ENCODE assay signal across 20 cellular contexts in the genomic region with DNA sequence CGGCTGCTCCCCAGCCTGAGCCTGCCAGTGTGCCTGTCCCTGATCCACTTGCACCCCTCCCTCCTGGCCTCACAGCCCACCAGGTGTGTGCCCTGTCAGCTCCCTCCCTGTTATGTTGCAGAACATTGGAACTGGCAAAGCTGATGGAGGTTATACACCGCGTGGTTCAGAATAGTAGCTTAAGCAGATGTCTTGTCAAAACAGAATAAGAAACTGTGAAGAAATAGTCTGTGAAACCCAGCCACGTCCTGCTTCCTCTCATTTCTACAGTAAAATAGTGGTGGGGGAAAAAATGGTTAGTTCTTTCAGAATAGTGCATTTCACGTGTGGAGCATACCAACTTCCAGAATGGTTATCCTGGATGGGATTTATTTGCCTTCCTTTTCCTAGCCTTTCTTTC.
A peak's percentile ranks its signal among the peaks of the same experiment; 100 is the strongest.
DNase-seq lines count a peak whose midpoint lies in the region; ATAC-seq, FAIRE-seq and TF ChIP-seq lines count a peak whose summit lies in the region.
"Had no signal": no experiment of that assay in that cellular context is flagged by ENCODE, and none has a peak within 500 bp of the region (broad histone marks: within the 10 kb centered on the region; RNA-seq: fewer than 3 reads in every experiment).

No MANE protein-coding gene starts in this region.

- peaks cover 50% of the 10 kb centered on the region for H3K4me1 ChIP-seq in ectodermal cell (ENCODE audit: control insufficient read depth, insufficient read depth, low read length)
- H3K4me1 ChIP-seq: ascending aorta, uterus had no signal

- no peaks in the 10 kb centered on the region for H3K9me3 Mint-ChIP-seq in activated CD8-positive, alpha-beta T cell treated with anti-CD3 and anti-CD28 coated beads, Interleukin-2, amount 10 ng/mL, durations not matched to agents 7 days and 5 days (ENCODE audit: insufficient read depth)
- H3K9me3 Mint-ChIP-seq in activated CD8-positive, alpha-beta memory T cell treated with anti-CD3 and anti-CD28 coated beads, Interleukin-2, amount 10 ng/mL, durations not matched to agents 7 days and 5 days (ENCODE audit: low read depth), result no peaks in the 10 kb centered on the region
- H3K9me3 Mint-ChIP-seq: activated naive CD4-positive, alpha-beta T cell treated with anti-CD3 and anti-CD28 coated beads, Interleukin-2, amount 50 U/mL, for 72 hours; activated T-helper 1 cell treated with anti-CD3 and anti-CD28 coated beads, Interleukin-12 subunit alpha, Interleukin-12 subunit beta, Interleukin-2, Interleukin-4 antibody, amounts not matched to agents 30 ng/mL and 10 ng/mL and 1 ng/mL, durations not matched to agents 14 hours and 24 hours and 36 hours; memory B cell; T-cell had no signal

- H3K4me1 Mint-ChIP-seq in activated CD8-positive, alpha-beta T cell treated with anti-CD3 and anti-CD28 coated beads, Interleukin-2, amount 10 ng/mL, durations not matched to agents 7 days and 5 days (ENCODE audit: low read depth), result no peaks in the 10 kb centered on the region
- H3K4me1 Mint-ChIP-seq in activated CD8-positive, alpha-beta memory T cell treated with anti-CD3 and anti-CD28 coated beads, Interleukin-2, amount 10 ng/mL, durations not matched to agents 7 days and 5 days, result no peaks in the 10 kb centered on the region
- H3K4me1 Mint-ChIP-seq: activated CD4-positive, alpha-beta T cell treated with anti-CD3 and anti-CD28 coated beads for 36 hours; memory B cell; T-cell had no signal

- ATAC-seq in GM19455 (IDR thresholded peaks at IDR 0.05; ENCODE audit: unreplicated experiment) (peak; percentile 75), HG03025 (IDR thresholded peaks at IDR 0.05; ENCODE audit: low FRiP score, unreplicated experiment) (peak; percentile 79), GM21825 (IDR thresholded peaks at IDR 0.05; ENCODE audit: unreplicated experiment) (no peak)
- ATAC-seq in activated CD8-positive, alpha-beta T cell treated with anti-CD3 and anti-CD28 coated beads, Interleukin-2, amount 10 ng/mL, durations not matched to agents 7 days and 5 days, result no peak
- no peak for ATAC-seq in activated CD8-positive, alpha-beta memory T cell treated with anti-CD3 and anti-CD28 coated beads, Interleukin-2, amount 10 ng/mL, durations not matched to agents 7 days and 5 days
- ATAC-seq: A549; activated CD4-positive, alpha-beta T cell treated with anti-CD3 and anti-CD28 coated beads for 36 hours; activated naive CD4-positive, alpha-beta T cell treated with anti-CD3 and anti-CD28 coated beads, Interleukin-2, amount 50 U/mL, for 72 hours; right cardiac atrium; T-cell had no signal

- WGBS in ectodermal cell, 2 experiments, result 93 to 97% methylated on average over 5 of the region's 5 CpGs

- no peaks in the 10 kb centered on the region for H3K36me3 ChIP-seq in ectodermal cell (ENCODE audit: control insufficient read depth, insufficient read depth, low read length)
- H3K36me3 ChIP-seq: ascending aorta, BLaER1, MG63, uterus had no signal

- peaks cover 2% of the 10 kb centered on the region for H3K27me3 Mint-ChIP-seq in activated CD8-positive, alpha-beta T cell treated with anti-CD3 and anti-CD28 coated beads, Interleukin-2, amount 10 ng/mL, durations not matched to agents 7 days and 5 days (ENCODE audit: low read depth)
- H3K27me3 Mint-ChIP-seq in activated CD8-positive, alpha-beta memory T cell treated with anti-CD3 and anti-CD28 coated beads, Interleukin-2, amount 10 ng/mL, durations not matched to agents 7 days and 5 days, result peaks cover 13% of the 10 kb centered on the region
- H3K27me3 Mint-ChIP-seq: memory B cell had no signal

- CTCF ChIA-PET in activated CD8-positive, alpha-beta T cell treated with anti-CD3 and anti-CD28 coated beads, Interleukin-2, amount 10 ng/mL, durations not matched to agents 7 days and 5 days (lab: Charles Lee), result interaction anchor here (2.0 kb wide), 1 partner anchor 480 kb away, joined by 7 read pairs; no protein-coding TSS in a partner anchor
- CTCF ChIA-PET in activated CD8-positive, alpha-beta memory T cell treated with anti-CD3 and anti-CD28 coated beads, Interleukin-2, amount 10 ng/mL, durations not matched to agents 7 days and 5 days (lab: Charles Lee), result interaction anchor here (4.3 kb wide), 1 partner anchor 481 kb away, joined by 35 read pairs; no protein-coding TSS in a partner anchor

- DNase-seq in GM12891 (ENCODE audit: insufficient read length, low spot score) (no peak), NCI-H187 treated with DMSO at 0.1 percent for 48 hours (lab: John Stamatoyannopoulos, UW) (no peak)
- no peak for DNase-seq in activated CD8-positive, alpha-beta T cell treated with anti-CD3 and anti-CD28 coated beads, Interleukin-2, amount 10 ng/mL, durations not matched to agents 7 days and 5 days
- DNase-seq in activated CD8-positive, alpha-beta memory T cell treated with anti-CD3 and anti-CD28 coated beads, Interleukin-2, amount 10 ng/mL, durations not matched to agents 7 days and 5 days, result no peak
- DNase-seq: activated CD4-positive, alpha-beta T cell treated with anti-CD3 and anti-CD28 coated beads for 36 hours; MG63; right cardiac atrium; SHP77 treated with DMSO at 0.1 percent for 48 hours; T-cell; uterus had no signal

- H3K27ac Mint-ChIP-seq in activated CD8-positive, alpha-beta T cell treated with anti-CD3 and anti-CD28 coated beads, Interleukin-2, amount 10 ng/mL, durations not matched to agents 7 days and 5 days, result no peak overlapping the region
- no peak overlapping the region for H3K27ac Mint-ChIP-seq in activated CD8-positive, alpha-beta memory T cell treated with anti-CD3 and anti-CD28 coated beads, Interleukin-2, amount 10 ng/mL, durations not matched to agents 7 days and 5 days
- H3K27ac Mint-ChIP-seq: activated CD4-positive, alpha-beta T cell treated with anti-CD3 and anti-CD28 coated beads for 36 hours; activated naive CD4-positive, alpha-beta T cell treated with anti-CD3 and anti-CD28 coated beads, Interleukin-2, amount 50 U/mL, for 72 hours; activated T-helper 1 cell treated with anti-CD3 and anti-CD28 coated beads, Interleukin-12 subunit alpha, Interleukin-12 subunit beta, Interleukin-2, Interleukin-4 antibody, amounts not matched to agents 30 ng/mL and 10 ng/mL and 1 ng/mL, durations not matched to agents 14 hours and 24 hours and 36 hours; memory B cell; T-cell had no signal

- no peaks in the 10 kb centered on the region for H3K27me3 ChIP-seq in ectodermal cell (ENCODE audit: control insufficient read depth, insufficient read depth, low read length, poor library complexity, severe bottlenecking)
- H3K27me3 ChIP-seq: ascending aorta, BLaER1, MG63, uterus had no signal

- no peaks in the 10 kb centered on the region for H3K9me3 ChIP-seq in ectodermal cell (ENCODE audit: control insufficient read depth, low read length)
- H3K9me3 ChIP-seq: A549, ascending aorta, BLaER1, MG63, uterus had no signal

- H3K27ac ChIP-seq in ectodermal cell (ENCODE audit: insufficient read depth, low read depth, low read length, poor library complexity, severe bottlenecking), result peak overlapping the region; percentile 87
- H3K27ac ChIP-seq: A549, ascending aorta, BLaER1, uterus had no signal

- no peak for TF ChIP-seq POLR2A in GM12891 (IDR thresholded peaks at IDR 0.05; ENCODE audit: low read depth, low read length)

- no peak overlapping the region for H3K4me3 Mint-ChIP-seq in activated CD8-positive, alpha-beta T cell treated with anti-CD3 and anti-CD28 coated beads, Interleukin-2, amount 10 ng/mL, durations not matched to agents 7 days and 5 days
- no peak overlapping the region for H3K4me3 Mint-ChIP-seq in activated CD8-positive, alpha-beta memory T cell treated with anti-CD3 and anti-CD28 coated beads, Interleukin-2, amount 10 ng/mL, durations not matched to agents 7 days and 5 days
- H3K4me3 Mint-ChIP-seq: activated CD4-positive, alpha-beta T cell treated with anti-CD3 and anti-CD28 coated beads for 36 hours; activated T-helper 1 cell treated with anti-CD3 and anti-CD28 coated beads, Interleukin-12 subunit alpha, Interleukin-12 subunit beta, Interleukin-2, Interleukin-4 antibody, amounts not matched to agents 30 ng/mL and 10 ng/mL and 1 ng/mL, durations not matched to agents 14 hours and 24 hours and 36 hours; memory B cell; T-cell had no signal

- FAIRE-seq in GM12891 (lab: Jason Lieb, UNC), result peak; percentile 28
- FAIRE-seq: A549 had no signal

- POLR2A ChIA-PET in activated CD8-positive, alpha-beta T cell treated with anti-CD3 and anti-CD28 coated beads, Interleukin-2, amount 10 ng/mL, durations not matched to agents 7 days and 5 days (lab: Charles Lee), result no interaction called here

- H3K36me3 Mint-ChIP-seq in activated CD8-positive, alpha-beta T cell treated with anti-CD3 and anti-CD28 coated beads, Interleukin-2, amount 10 ng/mL, durations not matched to agents 7 days and 5 days (ENCODE audit: low read depth), result no peaks in the 10 kb centered on the region
- no peaks in the 10 kb centered on the region for H3K36me3 Mint-ChIP-seq in activated CD8-positive, alpha-beta memory T cell treated with anti-CD3 and anti-CD28 coated beads, Interleukin-2, amount 10 ng/mL, durations not matched to agents 7 days and 5 days
- H3K36me3 Mint-ChIP-seq: activated naive CD4-positive, alpha-beta T cell treated with anti-CD3 and anti-CD28 coated beads, Interleukin-2, amount 50 U/mL, for 72 hours; memory B cell; T-cell had no signal

- H3K4me3 ChIP-seq in ectodermal cell (ENCODE audit: insufficient read depth, low read depth, low read length), result no peak overlapping the region
- H3K4me3 ChIP-seq: A549, ascending aorta, BLaER1, MG63, uterus had no signal

TF ChIP-seq in GM12891, 5 proteins besides CTCF, POLR2A, EP300 and RAD21:
- TF ChIP-seq POLR2AphosphoS5 (IDR thresholded peaks at IDR 0.05; ENCODE audit: low read depth, low read length), result no peak
- no peak for TF ChIP-seq PAX5 (IDR thresholded peaks at IDR 0.05; ENCODE audit: insufficient read depth, low read length, severe bottlenecking)

Comparison
In these comparisons a context has a peak if more than half of its experiments do, and no peak if none do; other contexts are left out.
1. ATAC-seq: peak in GM19455 (single experiment) and HG03025 (single experiment); none in activated CD8-positive, alpha-beta T cell treated with anti-CD3 and anti-CD28 coated beads, Interleukin-2, amount 10 ng/mL, durations not matched to agents 7 days and 5 days (single experiment), activated CD8-positive, alpha-beta memory T cell treated with anti-CD3 and anti-CD28 coated beads, Interleukin-2, amount 10 ng/mL, durations not matched to agents 7 days and 5 days (single experiment) and GM21825 (single experiment).